In genomic region chr19:48681127-48681470, GRCh38 we compare ENCODE assay signal across 12 cellular contexts. TPM values are rescaled to one million over a fixed set of nuclear protein-coding genes. Genes with fewer than 3 reads are reported as not detected.
A peak's percentile ranks its signal among the peaks of the same experiment; 100 is the strongest.
DNase-seq lines count a peak whose midpoint lies in the region; ATAC-seq and TF ChIP-seq lines count a peak whose summit lies in the region.
"Had no signal": no experiment of that assay in that cellular context is flagged by ENCODE, and none has a peak within 500 bp of the region (broad histone marks: within the 10 kb centered on the region; RNA-seq: fewer than 3 reads in every experiment).

No MANE protein-coding gene starts in this region.

- TF ChIP-seq CTCF in Caco-2 (IDR thresholded peaks at IDR 0.05; ENCODE audit: insufficient read depth in 1 of 2, low read depth in 1 of 2, low read length in 1 of 2, severe bottlenecking in 1 of 2, unreplicated experiment in 1 of 2) = no peak

- ATAC-seq in left ventricle myocardium superior = no peak
- no peak for ATAC-seq in GM21423 (IDR thresholded peaks at IDR 0.05; ENCODE audit: unreplicated experiment)

- no TSS peak for BruUV-seq in Caco-2 (replicated peaks; lab: Mats Ljungman, UMichigan)

- POLR2A ChIA-PET in Caco-2 (lab: Charles Lee) = no interaction called here

- no peaks in the 10 kb centered on the region for H3K36me3 ChIP-seq in Caco-2 (ENCODE audit: control insufficient read depth, insufficient read depth, low read length)

- H3K4me1 Mint-ChIP-seq in Caco-2 (ENCODE audit: low read depth, unreplicated experiment) = peaks cover 17% of the 10 kb centered on the region
- H3K4me1 Mint-ChIP-seq: CD4-positive, CD25-positive, alpha-beta regulatory T cell had no signal

- DNase-seq in AG08396 (ENCODE audit: low spot score) (peak; percentile 91), HCEC 1CT (peak; percentile 43), amniotic epithelial cell (ENCODE audit: low read depth) (peak; percentile 97), middle frontal gyrus (ENCODE audit: extremely low spot score, low spot score) (peak; percentile 35), Caco-2 (no peak), left ventricle myocardium superior (no peak), D341Med (ENCODE audit: low spot score) (no peak)
- DNase-seq: CD4-positive, CD25-positive, alpha-beta regulatory T cell; NCI-H187; SHP77 had no signal

- H3K27me3 Mint-ChIP-seq in Caco-2 (ENCODE audit: insufficient read depth, unreplicated experiment) = no peaks in the 10 kb centered on the region

- no peaks in the 10 kb centered on the region for H3K36me3 Mint-ChIP-seq in Caco-2 (ENCODE audit: insufficient read depth, unreplicated experiment)
- H3K36me3 Mint-ChIP-seq: CD4-positive, CD25-positive, alpha-beta regulatory T cell had no signal

- peaks cover 27% of the 10 kb centered on the region for H3K4me1 ChIP-seq in Caco-2

- no peaks in the 10 kb centered on the region for H3K9me3 Mint-ChIP-seq in Caco-2 (ENCODE audit: unreplicated experiment)
- H3K9me3 Mint-ChIP-seq: CD4-positive, CD25-positive, alpha-beta regulatory T cell had no signal

- H3K4me3 ChIP-seq in Caco-2 (ENCODE audit: low read depth, low read length) = no peak overlapping the region

- no peak overlapping the region for H3K4me3 Mint-ChIP-seq in Caco-2 (ENCODE audit: unreplicated experiment)
- H3K4me3 Mint-ChIP-seq: CD4-positive, CD25-positive, alpha-beta regulatory T cell had no signal

- H3K27me3 ChIP-seq in Caco-2 (replicated peaks; ENCODE audit: control insufficient read depth, insufficient read depth, low read length) = no peaks in the 10 kb centered on the region

- CTCF ChIA-PET in Caco-2 (lab: Charles Lee) = interaction anchor here (0.6 to 0.7 kb wide), 2 partner anchors 35 to 54 kb away, joined by 3 to 4 read pairs; partner anchors contain the start of gene CA11

- intact Hi-C loops in Caco-2 (cut with micrococcal nuclease; ENCODE audit: unreplicated experiment) = no loop called here
- intact Hi-C loops in left ventricle myocardium superior (cut with micrococcal nuclease) = no loop called here

- H3K9me3 ChIP-seq in Caco-2 = no peaks in the 10 kb centered on the region

- H3K27ac Mint-ChIP-seq in Caco-2 (ENCODE audit: unreplicated experiment) = no peak overlapping the region
- H3K27ac Mint-ChIP-seq: CD4-positive, CD25-positive, alpha-beta regulatory T cell had no signal

RNA-seq across cellular contexts. Expression of gene NTN5, which starts 8.3 kb away (rescaled TPM):
- total RNA-seq in Caco-2 (2022) (0.12 and 0.34 TPM in 2 replicates), left ventricle myocardium superior (not detected)

RNA-seq across cellular contexts. Expression of gene FUT2, which starts 14.7 kb away (rescaled TPM):
- total RNA-seq in Caco-2 (2022) = 13.5 and 16.3 TPM in 2 replicates
- not detected for total RNA-seq in left ventricle myocardium superior
- total RNA-seq: CD4-positive, CD25-positive, alpha-beta regulatory T cell; pulmonary artery endothelial cell had no signal

RNA-seq across cellular contexts. Expression of gene CA11, which starts 35.1 kb away (rescaled TPM):
- 10.5 and 15.9 TPM in 2 replicates for total RNA-seq in Caco-2 (2022)
- 6.3 TPM for total RNA-seq in left ventricle myocardium superior

RNA-seq across cellular contexts. Expression of gene MAMSTR, which starts 38.4 kb away (rescaled TPM):
- 1.7 and 1.9 TPM in 2 replicates for total RNA-seq in Caco-2 (2022)
- 3.0 TPM for total RNA-seq in left ventricle myocardium superior

RNA-seq across cellular contexts. Expression of gene DBP, which starts 43.9 kb away (rescaled TPM):
- total RNA-seq in Caco-2 (2022) (17.4 and 17.7 TPM in 2 replicates), left ventricle myocardium superior (22.8 TPM)

Comparison
In these comparisons a context has a peak if more than half of its experiments do, and no peak if none do; other contexts are left out.
1. DNase-seq: peak in AG08396 (single experiment), HCEC 1CT (single experiment), amniotic epithelial cell (single experiment) and middle frontal gyrus (single experiment); none in Caco-2 (0 of 2), left ventricle myocardium superior (single experiment) and D341Med (single experiment).
2. RNA of gene FUT2, which starts 14.7 kb away (total RNA-seq): 13.5 to 16.3 TPM in Caco-2; not detected in left ventricle myocardium superior (single experiment); every median in the first group is over 10 times any median in the second.